In genomic region chr13:80131204-80131603, GRCh38 we compare ENCODE assay signal across 8 cellular contexts.
DNase-seq lines count a peak whose midpoint lies in the region; TF ChIP-seq lines count a peak whose summit lies in the region.

No MANE protein-coding gene starts in this region.

- no peaks in the 10 kb centered on the region for H3K9me3 ChIP-seq in HAP-1

- no peaks in the 10 kb centered on the region for H3K27me3 ChIP-seq in HAP-1 (ENCODE audit: low read depth)

- in situ Hi-C loops in HAP-1 (cut with MboI; ENCODE audit: low sequenced_read_pairs) = no loop called here

- no peak for TF ChIP-seq CTCF in GM20000 (IDR thresholded peaks at IDR 0.05; ENCODE audit: extremely low read depth, missing control alignments)

- H3K36me3 ChIP-seq in HAP-1 (replicated peaks) = no peaks in the 10 kb centered on the region

- peaks cover 25% of the 10 kb centered on the region for H3K4me1 ChIP-seq in HAP-1

- no peak overlapping the region for H3K4me3 ChIP-seq in HAP-1
- peak overlapping the region; percentile 24 for H3K4me3 ChIP-seq in skeletal muscle cell (ENCODE audit: low read depth, low read length)

- DNase-seq in HAP-1 (ENCODE audit: low spot score in 2 of 2) (peak; percentile 41 to 75), anterior cingulate cortex (lab: John Stamatoyannopoulos, UW) (peak in 53 of 58 donors; percentile 9 to 86 (median 56)), hypothalamus (lab: John Stamatoyannopoulos, UW) (peak in 47 of 51 donors; percentile 6 to 87 (median 61)), skeletal muscle cell (ENCODE audit: low read depth) (no peak), NCI-H526 treated with DMSO at 0.1 percent for 48 hours (lab: John Stamatoyannopoulos, UW) (no peak), GM20000 (ENCODE audit: low spot score) (no peak)
- no peak for DNase-seq in activated CD4-positive, alpha-beta T cell treated with anti-CD3 and anti-CD28 coated beads for 1 hour
- DNase-seq in activated CD8-positive, alpha-beta memory T cell treated with anti-CD3 and anti-CD28 coated beads, Interleukin-2, amount 50 U/mL, for 48 hours = no peak

Comparison
In these comparisons a context has a peak if more than half of its experiments do, and no peak if none do; other contexts are left out.
1. DNase-seq: peak in HAP-1 (2 of 2), anterior cingulate cortex (53 of 58) and hypothalamus (47 of 51); none in skeletal muscle cell (single experiment), activated CD4-positive, alpha-beta T cell treated with anti-CD3 and anti-CD28 coated beads for 1 hour (single experiment), NCI-H526 treated with DMSO at 0.1 percent for 48 hours (single experiment), activated CD8-positive, alpha-beta memory T cell treated with anti-CD3 and anti-CD28 coated beads, Interleukin-2, amount 50 U/mL, for 48 hours (single experiment) and GM20000 (single experiment).